1 cellular context compared by ENCODE assay signal in genomic region chr9:93620041-93620506, GRCh38.
TF ChIP-seq lines count a peak whose summit lies in the region.

No MANE protein-coding gene starts in this region.

TF ChIP-seq in SK-N-SH treated with all-trans-retinoic acid at 6 μM for 48 hours, 23 proteins besides CTCF, POLR2A, EP300 and RAD21 (continued from another document):
- TF ChIP-seq, protein P1, sequence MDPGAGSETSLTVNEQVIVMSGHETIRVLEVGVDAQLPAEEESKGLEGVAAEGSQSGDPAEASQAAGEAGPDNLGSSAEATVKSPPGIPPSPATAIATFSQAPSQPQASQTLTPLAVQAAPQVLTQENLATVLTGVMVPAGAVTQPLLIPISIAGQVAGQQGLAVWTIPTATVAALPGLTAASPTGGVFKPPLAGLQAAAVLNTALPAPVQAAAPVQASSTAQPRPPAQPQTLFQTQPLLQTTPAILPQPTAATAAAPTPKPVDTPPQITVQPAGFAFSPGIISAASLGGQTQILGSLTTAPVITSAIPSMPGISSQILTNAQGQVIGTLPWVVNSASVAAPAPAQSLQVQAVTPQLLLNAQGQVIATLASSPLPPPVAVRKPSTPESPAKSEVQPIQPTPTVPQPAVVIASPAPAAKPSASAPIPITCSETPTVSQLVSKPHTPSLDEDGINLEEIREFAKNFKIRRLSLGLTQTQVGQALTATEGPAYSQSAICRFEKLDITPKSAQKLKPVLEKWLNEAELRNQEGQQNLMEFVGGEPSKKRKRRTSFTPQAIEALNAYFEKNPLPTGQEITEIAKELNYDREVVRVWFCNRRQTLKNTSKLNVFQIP (CRISPR knock-in tag; IDR thresholded peaks at IDR 0.05; ENCODE audit: borderline replicate concordance, low read depth), result no peak
- TF ChIP-seq ZFP30 (CRISPR knock-in tag; IDR thresholded peaks at IDR 0.05) (no peak), SNAI2 (CRISPR knock-in tag; IDR thresholded peaks at IDR 0.05) (no peak), ZNF8 (CRISPR knock-in tag; IDR thresholded peaks at IDR 0.05) (no peak)
TF ChIP-seq in SK-N-SH treated with all-trans-retinoic acid at 6 μM for 48 hours: peak in this region for 0.
